In genomic region chr12:93002278-93003054, GRCh38 we compare ENCODE assay signal across 14 cellular contexts.
A peak's percentile ranks its signal among the peaks of the same experiment; 100 is the strongest.
DNase-seq lines count a peak whose midpoint lies in the region; ATAC-seq and TF ChIP-seq lines count a peak whose summit lies in the region.
"Had no signal": no experiment of that assay in that cellular context is flagged by ENCODE, and none has a peak within 500 bp of the region (broad histone marks: within the 10 kb centered on the region; RNA-seq: fewer than 3 reads in every experiment).

No MANE protein-coding gene starts in this region.

- no peak for TF ChIP-seq CTCF in BJ (IDR thresholded peaks at IDR 0.05; ENCODE audit: insufficient read depth, low read depth, low read length)
- TF ChIP-seq CTCF in VCaP (conservative IDR thresholded peaks at IDR 0.05) = no peak
- TF ChIP-seq CTCF in fibroblast of villous mesenchyme (IDR thresholded peaks at IDR 0.05; ENCODE audit: insufficient read depth, low read depth, low read length) = no peak
- TF ChIP-seq CTCF in ovary (IDR thresholded peaks at IDR 0.05) = no peak
- TF ChIP-seq CTCF in GM20000 (IDR thresholded peaks at IDR 0.05; ENCODE audit: extremely low read depth, missing control alignments) = no peak

- H3K27ac ChIP-seq in VCaP (peak overlapping the region; percentile 19; the same call in 1 of the 2 replicates), ovary (peak overlapping the region in 1 of 2 donors; percentile 1)
- H3K27ac ChIP-seq: tibial artery had no signal

- no peak for TF ChIP-seq POLR2A in ovary (IDR thresholded peaks at IDR 0.05)

- CTCF ChIA-PET in BJ (lab: Yijun Ruan, JAX) = interaction anchor here (0.6 to 1.1 kb wide), 3 partner anchors 8 to 886 kb away, joined by 3 to 6 read pairs (median 3); no protein-coding TSS in a partner anchor

- no peak for TF ChIP-seq EP300 in ovary (IDR thresholded peaks at IDR 0.05)

- DNase-seq in BJ (ENCODE audit: low read depth) (peak; percentile 72), fibroblast of villous mesenchyme (ENCODE audit: low read depth) (peak; percentile 32), ovary (peak in 3 of 5 donors; percentile 41 to 54 (median 54)), GM20000 (ENCODE audit: low spot score) (no peak), NOMO-1 treated with DMSO at 0.1 percent for 48 hours (lab: John Stamatoyannopoulos, UW; ENCODE audit: unreplicated experiment) (no peak)
- DNase-seq in activated CD4-positive, CD25-positive, alpha-beta regulatory T cell treated with anti-CD3 and anti-CD28 coated beads, Interleukin-2, amount 50 U/mL, for 72 hours = no peak
- DNase-seq: activated naive CD4-positive, alpha-beta T cell; COR-L47; midbrain; NCI-H187 had no signal

- H3K9me3 ChIP-seq in ovary = no peaks in the 10 kb centered on the region
- H3K9me3 ChIP-seq: tibial artery had no signal

- H3K4me3 ChIP-seq in BJ (ENCODE audit: low read depth, low read length) (no peak overlapping the region), fibroblast of villous mesenchyme (ENCODE audit: low read depth, low read length) (no peak overlapping the region), ovary (no peak overlapping the region)
- H3K4me3 ChIP-seq: tibial artery had no signal

- H3K27me3 ChIP-seq in BJ (ENCODE audit: control insufficient read depth, insufficient read depth, low read length) = no peaks in the 10 kb centered on the region
- H3K27me3 ChIP-seq in ovary = no peaks in the 10 kb centered on the region
- H3K27me3 ChIP-seq: tibial artery had no signal

- no peaks in the 10 kb centered on the region for H3K36me3 ChIP-seq in BJ (ENCODE audit: control insufficient read depth, insufficient read depth, low read length)
- no peaks in the 10 kb centered on the region for H3K36me3 ChIP-seq in ovary
- H3K36me3 ChIP-seq: tibial artery had no signal

- intact Hi-C loops in ovary (cut with DNase I) = loop anchor here in 2 of 4 donors (5.0 to 10.0 kb wide), 3 partner anchors 102 to 375 kb away; partner anchors contain the start of gene NUDT4 (in 1 of the 2)

- peaks cover 17% of the 10 kb centered on the region for H3K4me1 ChIP-seq in ovary (ENCODE audit: insufficient read depth)

- ATAC-seq in GM21423 (IDR thresholded peaks at IDR 0.05; ENCODE audit: unreplicated experiment) = no peak
- ATAC-seq: activated CD4-positive, CD25-positive, alpha-beta regulatory T cell treated with anti-CD3 and anti-CD28 coated beads, Interleukin-2, amount 50 U/mL, for 24 hours had no signal

- 8 to 14% (median 13%) methylated on average over 7 of the region's 7 CpGs for WGBS in ovary, 3 donors

- POLR2A ChIA-PET in BJ (lab: Charles Lee) = no interaction called here

Comparison
In these comparisons a context has a peak if more than half of its experiments do, and no peak if none do; other contexts are left out.
1. DNase-seq: peak in BJ (single experiment), fibroblast of villous mesenchyme (single experiment) and ovary (3 of 5); none in activated CD4-positive, CD25-positive, alpha-beta regulatory T cell treated with anti-CD3 and anti-CD28 coated beads, Interleukin-2, amount 50 U/mL, for 72 hours (single experiment), GM20000 (single experiment) and NOMO-1 treated with DMSO at 0.1 percent for 48 hours (single experiment).